Comparison of ENCODE assay signal across 1 cellular context in genomic region chr3:28940530-28940929, GRCh38.
TF ChIP-seq lines count a peak whose summit lies in the region.

No MANE protein-coding gene starts in this region.

TF ChIP-seq in GM23338, 12 proteins besides CTCF, POLR2A, EP300 and RAD21:
- TF ChIP-seq, protein P1, sequence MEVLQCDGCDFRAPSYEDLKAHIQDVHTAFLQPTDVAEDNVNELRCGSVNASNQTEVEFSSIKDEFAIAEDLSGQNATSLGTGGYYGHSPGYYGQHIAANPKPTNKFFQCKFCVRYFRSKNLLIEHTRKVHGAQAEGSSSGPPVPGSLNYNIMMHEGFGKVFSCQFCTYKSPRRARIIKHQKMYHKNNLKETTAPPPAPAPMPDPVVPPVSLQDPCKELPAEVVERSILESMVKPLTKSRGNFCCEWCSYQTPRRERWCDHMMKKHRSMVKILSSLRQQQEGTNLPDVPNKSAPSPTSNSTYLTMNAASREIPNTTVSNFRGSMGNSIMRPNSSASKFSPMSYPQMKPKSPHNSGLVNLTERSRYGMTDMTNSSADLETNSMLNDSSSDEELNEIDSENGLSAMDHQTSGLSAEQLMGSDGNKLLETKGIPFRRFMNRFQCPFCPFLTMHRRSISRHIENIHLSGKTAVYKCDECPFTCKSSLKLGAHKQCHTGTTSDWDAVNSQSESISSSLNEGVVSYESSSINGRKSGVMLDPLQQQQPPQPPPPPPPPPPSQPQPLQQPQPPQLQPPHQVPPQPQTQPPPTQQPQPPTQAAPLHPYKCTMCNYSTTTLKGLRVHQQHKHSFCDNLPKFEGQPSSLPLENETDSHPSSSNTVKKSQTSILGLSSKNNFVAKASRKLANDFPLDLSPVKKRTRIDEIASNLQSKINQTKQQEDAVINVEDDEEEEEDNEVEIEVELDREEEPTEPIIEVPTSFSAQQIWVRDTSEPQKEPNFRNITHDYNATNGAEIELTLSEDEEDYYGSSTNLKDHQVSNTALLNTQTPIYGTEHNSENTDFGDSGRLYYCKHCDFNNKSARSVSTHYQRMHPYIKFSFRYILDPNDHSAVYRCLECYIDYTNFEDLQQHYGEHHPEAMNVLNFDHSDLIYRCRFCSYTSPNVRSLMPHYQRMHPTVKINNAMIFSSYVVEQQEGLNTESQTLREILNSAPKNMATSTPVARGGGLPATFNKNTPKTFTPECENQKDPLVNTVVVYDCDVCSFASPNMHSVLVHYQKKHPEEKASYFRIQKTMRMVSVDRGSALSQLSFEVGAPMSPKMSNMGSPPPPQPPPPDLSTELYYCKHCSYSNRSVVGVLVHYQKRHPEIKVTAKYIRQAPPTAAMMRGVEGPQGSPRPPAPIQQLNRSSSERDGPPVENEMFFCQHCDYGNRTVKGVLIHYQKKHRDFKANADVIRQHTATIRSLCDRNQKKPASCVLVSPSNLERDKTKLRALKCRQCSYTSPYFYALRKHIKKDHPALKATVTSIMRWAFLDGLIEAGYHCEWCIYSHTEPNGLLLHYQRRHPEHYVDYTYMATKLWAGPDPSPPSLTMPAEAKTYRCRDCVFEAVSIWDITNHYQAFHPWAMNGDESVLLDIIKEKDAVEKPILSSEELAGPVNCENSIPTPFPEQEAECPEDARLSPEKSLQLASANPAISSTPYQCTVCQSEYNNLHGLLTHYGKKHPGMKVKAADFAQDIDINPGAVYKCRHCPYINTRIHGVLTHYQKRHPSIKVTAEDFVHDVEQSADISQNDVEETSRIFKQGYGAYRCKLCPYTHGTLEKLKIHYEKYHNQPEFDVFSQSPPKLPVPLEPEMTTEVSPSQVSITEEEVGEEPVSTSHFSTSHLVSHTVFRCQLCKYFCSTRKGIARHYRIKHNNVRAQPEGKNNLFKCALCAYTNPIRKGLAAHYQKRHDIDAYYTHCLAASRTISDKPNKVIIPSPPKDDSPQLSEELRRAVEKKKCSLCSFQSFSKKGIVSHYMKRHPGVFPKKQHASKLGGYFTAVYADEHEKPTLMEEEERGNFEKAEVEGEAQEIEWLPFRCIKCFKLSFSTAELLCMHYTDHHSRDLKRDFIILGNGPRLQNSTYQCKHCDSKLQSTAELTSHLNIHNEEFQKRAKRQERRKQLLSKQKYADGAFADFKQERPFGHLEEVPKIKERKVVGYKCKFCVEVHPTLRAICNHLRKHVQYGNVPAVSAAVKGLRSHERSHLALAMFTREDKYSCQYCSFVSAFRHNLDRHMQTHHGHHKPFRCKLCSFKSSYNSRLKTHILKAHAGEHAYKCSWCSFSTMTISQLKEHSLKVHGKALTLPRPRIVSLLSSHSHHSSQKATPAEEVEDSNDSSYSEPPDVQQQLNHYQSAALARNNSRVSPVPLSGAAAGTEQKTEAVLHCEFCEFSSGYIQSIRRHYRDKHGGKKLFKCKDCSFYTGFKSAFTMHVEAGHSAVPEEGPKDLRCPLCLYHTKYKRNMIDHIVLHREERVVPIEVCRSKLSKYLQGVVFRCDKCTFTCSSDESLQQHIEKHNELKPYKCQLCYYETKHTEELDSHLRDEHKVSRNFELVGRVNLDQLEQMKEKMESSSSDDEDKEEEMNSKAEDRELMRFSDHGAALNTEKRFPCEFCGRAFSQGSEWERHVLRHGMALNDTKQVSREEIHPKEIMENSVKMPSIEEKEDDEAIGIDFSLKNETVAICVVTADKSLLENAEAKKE (CRISPR knock-in tag; IDR thresholded peaks at IDR 0.05) = no peak
- TF ChIP-seq ZNF114 (CRISPR knock-in tag; IDR thresholded peaks at IDR 0.05) (no peak), JUNB (IDR thresholded peaks at IDR 0.05; ENCODE audit: unreplicated experiment) (no peak), EZH2 (IDR thresholded peaks at IDR 0.05; ENCODE audit: low read depth, unreplicated experiment) (no peak), REST (IDR thresholded peaks at IDR 0.05; ENCODE audit: unreplicated experiment) (no peak), CREB1 (CRISPR knock-in tag; IDR thresholded peaks at IDR 0.05; ENCODE audit: low read depth) (no peak), ZNF331 (CRISPR knock-in tag; IDR thresholded peaks at IDR 0.05; ENCODE audit: low read depth) (no peak)
- TF ChIP-seq, protein P2, sequence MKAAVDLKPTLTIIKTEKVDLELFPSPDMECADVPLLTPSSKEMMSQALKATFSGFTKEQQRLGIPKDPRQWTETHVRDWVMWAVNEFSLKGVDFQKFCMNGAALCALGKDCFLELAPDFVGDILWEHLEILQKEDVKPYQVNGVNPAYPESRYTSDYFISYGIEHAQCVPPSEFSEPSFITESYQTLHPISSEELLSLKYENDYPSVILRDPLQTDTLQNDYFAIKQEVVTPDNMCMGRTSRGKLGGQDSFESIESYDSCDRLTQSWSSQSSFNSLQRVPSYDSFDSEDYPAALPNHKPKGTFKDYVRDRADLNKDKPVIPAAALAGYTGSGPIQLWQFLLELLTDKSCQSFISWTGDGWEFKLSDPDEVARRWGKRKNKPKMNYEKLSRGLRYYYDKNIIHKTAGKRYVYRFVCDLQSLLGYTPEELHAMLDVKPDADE (IDR thresholded peaks at IDR 0.05) = no peak
